Comparison of ENCODE assay signal across 1 cellular context in the genomic region with DNA sequence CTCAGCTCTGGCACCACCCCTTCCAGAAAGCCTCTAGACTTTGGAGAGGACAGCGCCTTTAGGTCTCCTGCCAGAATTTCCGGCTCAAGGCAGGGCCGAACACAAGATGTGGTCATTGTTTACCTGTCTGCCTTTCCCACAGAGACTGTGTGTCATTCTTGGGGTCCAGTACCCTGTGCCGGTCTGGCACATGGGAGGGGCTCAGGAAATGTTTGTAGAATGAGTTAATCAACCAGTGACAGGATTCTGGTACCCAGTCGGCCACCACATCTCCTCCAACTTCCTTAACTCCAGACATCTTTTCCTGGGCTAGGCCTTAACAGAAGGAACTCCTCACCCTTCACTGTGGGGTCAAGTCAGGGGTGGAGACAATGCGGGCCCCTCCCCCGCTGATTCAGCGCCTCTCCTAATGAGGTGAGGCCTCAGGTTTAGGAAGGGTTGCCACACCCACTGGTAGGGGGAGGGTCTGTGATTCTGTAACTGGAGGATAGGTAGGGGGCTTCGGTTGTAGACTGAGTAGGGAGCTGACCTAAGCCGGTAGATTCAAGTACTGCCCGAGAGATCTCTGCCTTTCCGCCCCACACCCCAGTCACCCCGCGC.
TF ChIP-seq lines count a peak whose summit lies in the region.

No MANE protein-coding gene starts in this region.

TF ChIP-seq in K562, 482 proteins besides CTCF, POLR2A, EP300 and RAD21 (continued from another document and continues in another):
- TF ChIP-seq, protein P1, sequence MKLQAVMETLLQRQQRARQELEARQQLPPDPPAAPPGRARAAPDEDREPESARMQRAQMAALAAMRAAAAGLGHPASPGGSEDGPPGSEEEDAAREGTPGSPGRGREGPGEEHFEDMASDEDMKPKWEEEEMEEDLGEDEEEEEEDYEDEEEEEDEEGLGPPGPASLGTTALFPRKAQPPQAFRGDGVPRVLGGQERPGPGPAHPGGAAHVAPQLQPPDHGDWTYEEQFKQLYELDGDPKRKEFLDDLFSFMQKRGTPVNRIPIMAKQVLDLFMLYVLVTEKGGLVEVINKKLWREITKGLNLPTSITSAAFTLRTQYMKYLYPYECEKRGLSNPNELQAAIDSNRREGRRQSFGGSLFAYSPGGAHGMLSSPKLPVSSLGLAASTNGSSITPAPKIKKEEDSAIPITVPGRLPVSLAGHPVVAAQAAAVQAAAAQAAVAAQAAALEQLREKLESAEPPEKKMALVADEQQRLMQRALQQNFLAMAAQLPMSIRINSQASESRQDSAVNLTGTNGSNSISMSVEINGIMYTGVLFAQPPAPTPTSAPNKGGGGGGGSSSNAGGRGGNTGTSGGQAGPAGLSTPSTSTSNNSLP (IDR thresholded peaks at IDR 0.05; ENCODE audit: borderline replicate concordance, low read depth, low read length): no peak
- TF ChIP-seq ZNF143 (CRISPR knock-in tag; IDR thresholded peaks at IDR 0.05) (no peak), MAFG (tag; conservative IDR thresholded peaks at IDR 0.05) (0 out of 2 replicates have a peak, but pooled peaks have one; percentile 10), YBX1 (IDR thresholded peaks at IDR 0.05) (no peak), EHMT2 (IDR thresholded peaks at IDR 0.05) (no peak), WHSC1 (IDR thresholded peaks at IDR 0.05; ENCODE audit: low read length) (no peak), KDM4B (IDR thresholded peaks at IDR 0.05; ENCODE audit: borderline replicate concordance in 2 of 2, low read depth in 1 of 2) (0 out of 4 replicates have a peak, but pooled peaks of 1 of the 2 experiments have one; percentile 9), ZNF12 (CRISPR knock-in tag; IDR thresholded peaks at IDR 0.05) (no peak), HDAC3 (IDR thresholded peaks at IDR 0.05; ENCODE audit: borderline replicate concordance, partially characterized antibody) (no peak), ZNF224 (CRISPR knock-in tag; IDR thresholded peaks at IDR 0.05) (no peak), NCOA1 (IDR thresholded peaks at IDR 0.05; ENCODE audit: low read depth) (no peak; the same call in 1 of the 2 replicates), ETV5 (CRISPR knock-in tag; IDR thresholded peaks at IDR 0.05; ENCODE audit: low read depth) (peak; percentile 6; the same call in 1 of the 2 replicates), TAF7 (tag; IDR thresholded peaks at IDR 0.05) (no peak), REST (CRISPR knock-in tag; IDR thresholded peaks at IDR 0.05; ENCODE audit: low read depth) (0 out of 2 replicates have a peak, but pooled peaks have one; percentile 20), MAFK (IDR thresholded peaks at IDR 0.05; ENCODE audit: low read length) (peak; percentile 40; the same call in 1 of the 2 replicates), ZC3H8 (IDR thresholded peaks at IDR 0.05) (no peak), SMARCA4 (IDR thresholded peaks at IDR 0.05) (peak; percentile 36; the same call in 1 of the 2 replicates), ZBTB7A (IDR thresholded peaks at IDR 0.05; ENCODE audit: borderline replicate concordance, control insufficient read depth, low read depth, low read length) (no peak), ZNF384 (IDR thresholded peaks at IDR 0.05; ENCODE audit: low read depth, low read length) (no peak), ZNF75A (CRISPR knock-in tag; IDR thresholded peaks at IDR 0.05) (no peak), SNRNP70 (optimal IDR thresholded peaks at IDR 0.05; ENCODE audit: low read depth, low read length) (no peak), SIN3B (IDR thresholded peaks at IDR 0.05; ENCODE audit: low read depth) (no peak), HDAC8 (tag; IDR thresholded peaks at IDR 0.05) (no peak), ZNF707 (CRISPR knock-in tag; conservative IDR thresholded peaks at IDR 0.05) (no peak), ZNF408 (CRISPR knock-in tag; IDR thresholded peaks at IDR 0.05; ENCODE audit: low read depth) (no peak), ELF2 (CRISPR knock-in tag; IDR thresholded peaks at IDR 0.05) (no peak), HMG20B (CRISPR knock-in tag; IDR thresholded peaks at IDR 0.05) (no peak), ZNF699 (CRISPR knock-in tag; IDR thresholded peaks at IDR 0.05; ENCODE audit: insufficient replicate concordance) (no peak), ZNF146 (CRISPR knock-in tag; IDR thresholded peaks at IDR 0.05; ENCODE audit: unreplicated experiment) (no peak), GABPB1 (CRISPR knock-in tag; IDR thresholded peaks at IDR 0.05) (no peak; the same call in 1 of the 2 replicates), TAF1 (IDR thresholded peaks at IDR 0.05; ENCODE audit: control insufficient read depth, extremely low read depth, insufficient read depth, low read length, severe bottlenecking) (no peak), ZNF311 (CRISPR knock-in tag; IDR thresholded peaks at IDR 0.05) (no peak), ZBTB8A (IDR thresholded peaks at IDR 0.05; ENCODE audit: partially characterized antibody) (no peak), SMC3 (conservative IDR thresholded peaks at IDR 0.05; ENCODE audit: insufficient read depth, low read depth, low read length) (no peak), BHLHE40 (IDR thresholded peaks at IDR 0.05; ENCODE audit: low read length) (no peak), ZNF24 (IDR thresholded peaks at IDR 0.05) (no peak), YY1 (IDR thresholded peaks at IDR 0.05; ENCODE audit: borderline replicate concordance in 1 of 3, control insufficient read depth in 1 of 3, extremely low read depth in 1 of 3, insufficient read depth in 3 of 3, insufficient read length in 1 of 3, insufficient replicate concordance in 2 of 3, low read depth in 1 of 3, low read length in 2 of 3) (peak in 1 of 3 experiments; percentile 7), NONO (IDR thresholded peaks at IDR 0.05; ENCODE audit: low read depth in 2 of 2, low read length in 1 of 2) (no peak), PCBP1 (IDR thresholded peaks at IDR 0.05; ENCODE audit: low read depth, low read length, poor library complexity, severe bottlenecking) (no peak), NFYB (IDR thresholded peaks at IDR 0.05; ENCODE audit: extremely low read depth, insufficient read length) (no peak), FIP1L1 (IDR thresholded peaks at IDR 0.05; ENCODE audit: low read depth, low read length, poor library complexity, severe bottlenecking) (no peak), ZEB2 (IDR thresholded peaks at IDR 0.05) (0 out of 2 replicates have a peak, but pooled peaks have one; percentile 40), LEF1 (IDR thresholded peaks at IDR 0.05) (no peak)
- TF ChIP-seq, protein P2, sequence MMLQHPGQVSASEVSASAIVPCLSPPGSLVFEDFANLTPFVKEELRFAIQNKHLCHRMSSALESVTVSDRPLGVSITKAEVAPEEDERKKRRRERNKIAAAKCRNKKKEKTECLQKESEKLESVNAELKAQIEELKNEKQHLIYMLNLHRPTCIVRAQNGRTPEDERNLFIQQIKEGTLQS (IDR thresholded peaks at IDR 0.05): peak; percentile 36
- TF ChIP-seq, protein P2 (CRISPR knock-in tag; conservative IDR thresholded peaks at IDR 0.05): no peak
- TF ChIP-seq, protein P3, sequence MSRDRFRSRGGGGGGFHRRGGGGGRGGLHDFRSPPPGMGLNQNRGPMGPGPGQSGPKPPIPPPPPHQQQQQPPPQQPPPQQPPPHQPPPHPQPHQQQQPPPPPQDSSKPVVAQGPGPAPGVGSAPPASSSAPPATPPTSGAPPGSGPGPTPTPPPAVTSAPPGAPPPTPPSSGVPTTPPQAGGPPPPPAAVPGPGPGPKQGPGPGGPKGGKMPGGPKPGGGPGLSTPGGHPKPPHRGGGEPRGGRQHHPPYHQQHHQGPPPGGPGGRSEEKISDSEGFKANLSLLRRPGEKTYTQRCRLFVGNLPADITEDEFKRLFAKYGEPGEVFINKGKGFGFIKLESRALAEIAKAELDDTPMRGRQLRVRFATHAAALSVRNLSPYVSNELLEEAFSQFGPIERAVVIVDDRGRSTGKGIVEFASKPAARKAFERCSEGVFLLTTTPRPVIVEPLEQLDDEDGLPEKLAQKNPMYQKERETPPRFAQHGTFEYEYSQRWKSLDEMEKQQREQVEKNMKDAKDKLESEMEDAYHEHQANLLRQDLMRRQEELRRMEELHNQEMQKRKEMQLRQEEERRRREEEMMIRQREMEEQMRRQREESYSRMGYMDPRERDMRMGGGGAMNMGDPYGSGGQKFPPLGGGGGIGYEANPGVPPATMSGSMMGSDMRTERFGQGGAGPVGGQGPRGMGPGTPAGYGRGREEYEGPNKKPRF (IDR thresholded peaks at IDR 0.05; ENCODE audit: low read depth, low read length): no peak
- TF ChIP-seq, protein P4, sequence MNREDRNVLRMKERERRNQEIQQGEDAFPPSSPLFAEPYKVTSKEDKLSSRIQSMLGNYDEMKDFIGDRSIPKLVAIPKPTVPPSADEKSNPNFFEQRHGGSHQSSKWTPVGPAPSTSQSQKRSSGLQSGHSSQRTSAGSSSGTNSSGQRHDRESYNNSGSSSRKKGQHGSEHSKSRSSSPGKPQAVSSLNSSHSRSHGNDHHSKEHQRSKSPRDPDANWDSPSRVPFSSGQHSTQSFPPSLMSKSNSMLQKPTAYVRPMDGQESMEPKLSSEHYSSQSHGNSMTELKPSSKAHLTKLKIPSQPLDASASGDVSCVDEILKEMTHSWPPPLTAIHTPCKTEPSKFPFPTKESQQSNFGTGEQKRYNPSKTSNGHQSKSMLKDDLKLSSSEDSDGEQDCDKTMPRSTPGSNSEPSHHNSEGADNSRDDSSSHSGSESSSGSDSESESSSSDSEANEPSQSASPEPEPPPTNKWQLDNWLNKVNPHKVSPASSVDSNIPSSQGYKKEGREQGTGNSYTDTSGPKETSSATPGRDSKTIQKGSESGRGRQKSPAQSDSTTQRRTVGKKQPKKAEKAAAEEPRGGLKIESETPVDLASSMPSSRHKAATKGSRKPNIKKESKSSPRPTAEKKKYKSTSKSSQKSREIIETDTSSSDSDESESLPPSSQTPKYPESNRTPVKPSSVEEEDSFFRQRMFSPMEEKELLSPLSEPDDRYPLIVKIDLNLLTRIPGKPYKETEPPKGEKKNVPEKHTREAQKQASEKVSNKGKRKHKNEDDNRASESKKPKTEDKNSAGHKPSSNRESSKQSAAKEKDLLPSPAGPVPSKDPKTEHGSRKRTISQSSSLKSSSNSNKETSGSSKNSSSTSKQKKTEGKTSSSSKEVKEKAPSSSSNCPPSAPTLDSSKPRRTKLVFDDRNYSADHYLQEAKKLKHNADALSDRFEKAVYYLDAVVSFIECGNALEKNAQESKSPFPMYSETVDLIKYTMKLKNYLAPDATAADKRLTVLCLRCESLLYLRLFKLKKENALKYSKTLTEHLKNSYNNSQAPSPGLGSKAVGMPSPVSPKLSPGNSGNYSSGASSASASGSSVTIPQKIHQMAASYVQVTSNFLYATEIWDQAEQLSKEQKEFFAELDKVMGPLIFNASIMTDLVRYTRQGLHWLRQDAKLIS (CRISPR knock-in tag; IDR thresholded peaks at IDR 0.05): no peak
- TF ChIP-seq, protein P5, sequence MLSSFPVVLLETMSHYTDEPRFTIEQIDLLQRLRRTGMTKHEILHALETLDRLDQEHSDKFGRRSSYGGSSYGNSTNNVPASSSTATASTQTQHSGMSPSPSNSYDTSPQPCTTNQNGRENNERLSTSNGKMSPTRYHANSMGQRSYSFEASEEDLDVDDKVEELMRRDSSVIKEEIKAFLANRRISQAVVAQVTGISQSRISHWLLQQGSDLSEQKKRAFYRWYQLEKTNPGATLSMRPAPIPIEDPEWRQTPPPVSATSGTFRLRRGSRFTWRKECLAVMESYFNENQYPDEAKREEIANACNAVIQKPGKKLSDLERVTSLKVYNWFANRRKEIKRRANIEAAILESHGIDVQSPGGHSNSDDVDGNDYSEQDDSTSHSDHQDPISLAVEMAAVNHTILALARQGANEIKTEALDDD (IDR thresholded peaks at IDR 0.05): no peak
- TF ChIP-seq, protein P6, sequence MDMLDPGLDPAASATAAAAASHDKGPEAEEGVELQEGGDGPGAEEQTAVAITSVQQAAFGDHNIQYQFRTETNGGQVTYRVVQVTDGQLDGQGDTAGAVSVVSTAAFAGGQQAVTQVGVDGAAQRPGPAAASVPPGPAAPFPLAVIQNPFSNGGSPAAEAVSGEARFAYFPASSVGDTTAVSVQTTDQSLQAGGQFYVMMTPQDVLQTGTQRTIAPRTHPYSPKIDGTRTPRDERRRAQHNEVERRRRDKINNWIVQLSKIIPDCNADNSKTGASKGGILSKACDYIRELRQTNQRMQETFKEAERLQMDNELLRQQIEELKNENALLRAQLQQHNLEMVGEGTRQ (CRISPR knock-in tag; IDR thresholded peaks at IDR 0.05): no peak
- TF ChIP-seq, protein P7, sequence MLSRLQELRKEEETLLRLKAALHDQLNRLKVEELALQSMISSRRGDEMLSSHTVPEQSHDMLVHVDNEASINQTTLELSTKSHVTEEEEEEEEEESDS (CRISPR knock-in tag; IDR thresholded peaks at IDR 0.05): no peak
- TF ChIP-seq, protein P8, sequence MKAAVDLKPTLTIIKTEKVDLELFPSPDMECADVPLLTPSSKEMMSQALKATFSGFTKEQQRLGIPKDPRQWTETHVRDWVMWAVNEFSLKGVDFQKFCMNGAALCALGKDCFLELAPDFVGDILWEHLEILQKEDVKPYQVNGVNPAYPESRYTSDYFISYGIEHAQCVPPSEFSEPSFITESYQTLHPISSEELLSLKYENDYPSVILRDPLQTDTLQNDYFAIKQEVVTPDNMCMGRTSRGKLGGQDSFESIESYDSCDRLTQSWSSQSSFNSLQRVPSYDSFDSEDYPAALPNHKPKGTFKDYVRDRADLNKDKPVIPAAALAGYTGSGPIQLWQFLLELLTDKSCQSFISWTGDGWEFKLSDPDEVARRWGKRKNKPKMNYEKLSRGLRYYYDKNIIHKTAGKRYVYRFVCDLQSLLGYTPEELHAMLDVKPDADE (conservative IDR thresholded peaks at IDR 0.05; ENCODE audit: control insufficient read depth, low read depth, low read length): no peak
